ENCODE assay signal across 18 cellular contexts in the genomic region with DNA sequence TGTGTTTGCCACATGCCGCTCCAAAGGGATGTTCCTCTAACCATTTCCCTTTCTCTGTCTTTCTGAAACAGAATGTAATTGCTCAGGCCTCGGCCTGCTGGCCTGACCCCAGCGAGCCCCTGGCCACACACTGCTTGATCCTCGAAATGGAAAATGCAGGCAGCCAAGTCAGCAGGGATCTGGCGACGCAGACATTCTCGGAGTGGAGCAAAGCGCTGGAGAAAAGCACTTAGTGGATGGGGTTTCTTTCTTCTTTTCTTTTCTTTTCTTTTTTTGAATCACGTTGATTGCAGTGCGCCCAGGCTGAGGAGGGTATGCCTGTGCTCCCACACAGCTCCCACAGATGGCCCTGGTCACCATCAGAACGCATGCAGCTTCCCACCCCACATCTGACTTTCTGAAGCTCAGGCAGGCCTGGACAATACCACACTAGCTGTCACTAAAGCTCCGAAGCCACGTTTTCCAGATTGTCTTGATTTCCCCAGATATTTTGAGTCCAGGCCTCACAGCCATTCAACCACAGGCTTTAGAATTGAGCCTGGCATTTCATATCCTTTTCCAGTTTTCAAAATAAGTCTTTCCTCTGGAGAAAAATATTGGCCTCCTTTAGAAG.
DNase-seq lines count a peak whose midpoint lies in the region; ATAC-seq, FAIRE-seq and TF ChIP-seq lines count a peak whose summit lies in the region.
"Had no signal": no experiment of that assay in that cellular context is flagged by ENCODE, and none has a peak within 500 bp of the region (broad histone marks: within the 10 kb centered on the region; RNA-seq: fewer than 3 reads in every experiment).

No MANE protein-coding gene starts in this region.

- peak overlapping the region; percentile 10 to 52 (median 38) for H3K27ac ChIP-seq in upper lobe of left lung
- H3K27ac ChIP-seq: parathyroid adenoma had no signal

- H3K27me3 Mint-ChIP-seq in WTC11 (ENCODE audit: low read depth) (no peaks in the 10 kb centered on the region; the same call in 1 of the 2 replicates), nephron progenitor cell (ENCODE audit: low read depth, poor library complexity) (peaks cover 12% of the 10 kb centered on the region)
- H3K27me3 Mint-ChIP-seq: activated CD8-positive, alpha-beta memory T cell treated with anti-CD3 and anti-CD28 coated beads, Interleukin-2, amount 10 ng/mL, durations not matched to agents 7 days and 5 days had no signal

- no peaks in the 10 kb centered on the region for H3K27me3 ChIP-seq in upper lobe of left lung

- TF ChIP-seq EP300 in upper lobe of left lung (IDR thresholded peaks at IDR 0.05) = no peak

- peaks cover 0 to 17% (median 5%) of the 10 kb centered on the region in 4 donors for H3K4me1 ChIP-seq in upper lobe of left lung
- H3K4me1 ChIP-seq: parathyroid adenoma had no signal

- H3K4me3 ChIP-seq in upper lobe of left lung = no peak overlapping the region

- WGBS in upper lobe of left lung, 2 donors = 65 to 75% methylated on average over 13 of the region's 13 CpGs

- H3K9me3 ChIP-seq in upper lobe of left lung = no peaks in the 10 kb centered on the region

- DNase-seq in WTC11 (ENCODE audit: low spot score) (peak; percentile 26), iPS-NIHi11 (ENCODE audit: low spot score) (peak; percentile 50), nephron progenitor cell (no peak), upper lobe of left lung (no peak), urothelium cell line (ENCODE audit: low spot score) (no peak), NCI-H446 treated with DMSO at 0.1 percent for 48 hours (lab: John Stamatoyannopoulos, UW) (no peak), NCI-H1417 treated with DMSO at 0.1 percent for 48 hours (lab: John Stamatoyannopoulos, UW) (no peak)
- DNase-seq: activated CD8-positive, alpha-beta memory T cell treated with anti-CD3 and anti-CD28 coated beads, Interleukin-2, amount 10 ng/mL, durations not matched to agents 7 days and 5 days; caudate nucleus; effector CD4-positive, alpha-beta T cell; glutamatergic neuron; NCI-H1048; NCI-H526; stimulated activated CD4-positive, alpha-beta T cell treated with anti-CD3 and anti-CD28 coated beads, Interleukin-4, amount 100 ng/mL, for 1 hour; T1000 had no signal

- FAIRE-seq in urothelium cell line (lab: Jason Lieb, UNC) = no peak

- POLR2A ChIA-PET in WTC11 (lab: Charles Lee) = interaction anchor here (0.6 kb wide), 1 partner anchor 137 kb away, joined by 6 read pairs; no protein-coding TSS in a partner anchor

- ATAC-seq in WTC11 (peak; percentile 46), upper lobe of left lung (ENCODE audit: low FRiP score in 2 of 2) (no peak)
- ATAC-seq: activated CD8-positive, alpha-beta memory T cell treated with anti-CD3 and anti-CD28 coated beads, Interleukin-2, amount 10 ng/mL, durations not matched to agents 7 days and 5 days; HCT116 had no signal

- TF ChIP-seq POLR2A in upper lobe of left lung (IDR thresholded peaks at IDR 0.05) = no peak

- peaks cover 23% of the 10 kb centered on the region for H3K4me1 Mint-ChIP-seq in WTC11
- peaks cover 43% of the 10 kb centered on the region for H3K4me1 Mint-ChIP-seq in nephron progenitor cell
- H3K4me1 Mint-ChIP-seq: activated CD8-positive, alpha-beta memory T cell treated with anti-CD3 and anti-CD28 coated beads, Interleukin-2, amount 10 ng/mL, durations not matched to agents 7 days and 5 days; B cell had no signal

- H3K36me3 Mint-ChIP-seq in WTC11 (no peaks in the 10 kb centered on the region), nephron progenitor cell (ENCODE audit: low read depth) (no peaks in the 10 kb centered on the region)
- H3K36me3 Mint-ChIP-seq: activated CD8-positive, alpha-beta memory T cell treated with anti-CD3 and anti-CD28 coated beads, Interleukin-2, amount 10 ng/mL, durations not matched to agents 7 days and 5 days had no signal

- no peaks in the 10 kb centered on the region for H3K36me3 ChIP-seq in upper lobe of left lung

- H3K9me3 Mint-ChIP-seq in WTC11 (peaks cover 5% of the 10 kb centered on the region; the same call in 1 of the 2 replicates), nephron progenitor cell (no peaks in the 10 kb centered on the region)

- TF ChIP-seq CTCF in WTC11 (IDR thresholded peaks at IDR 0.05) (no peak), nephron progenitor cell (IDR thresholded peaks at IDR 0.05) (no peak), upper lobe of left lung (IDR thresholded peaks at IDR 0.05) (no peak)

- CTCF ChIA-PET in WTC11 (lab: Charles Lee) = interaction anchor here (0.9 kb wide), 1 partner anchor 12 kb away, joined by 3 read pairs; no protein-coding TSS in a partner anchor

- H3K27ac Mint-ChIP-seq in WTC11 (no peak overlapping the region), nephron progenitor cell (peak overlapping the region; percentile 43)
- H3K27ac Mint-ChIP-seq: activated CD8-positive, alpha-beta memory T cell treated with anti-CD3 and anti-CD28 coated beads, Interleukin-2, amount 10 ng/mL, durations not matched to agents 7 days and 5 days; B cell had no signal

- H3K4me3 Mint-ChIP-seq in WTC11 = no peak overlapping the region
- H3K4me3 Mint-ChIP-seq in nephron progenitor cell = no peak overlapping the region
- H3K4me3 Mint-ChIP-seq: activated CD8-positive, alpha-beta memory T cell treated with anti-CD3 and anti-CD28 coated beads, Interleukin-2, amount 10 ng/mL, durations not matched to agents 7 days and 5 days; B cell had no signal

TF ChIP-seq in WTC11, 78 proteins besides CTCF, POLR2A, EP300 and RAD21:
- TF ChIP-seq, protein P1, sequence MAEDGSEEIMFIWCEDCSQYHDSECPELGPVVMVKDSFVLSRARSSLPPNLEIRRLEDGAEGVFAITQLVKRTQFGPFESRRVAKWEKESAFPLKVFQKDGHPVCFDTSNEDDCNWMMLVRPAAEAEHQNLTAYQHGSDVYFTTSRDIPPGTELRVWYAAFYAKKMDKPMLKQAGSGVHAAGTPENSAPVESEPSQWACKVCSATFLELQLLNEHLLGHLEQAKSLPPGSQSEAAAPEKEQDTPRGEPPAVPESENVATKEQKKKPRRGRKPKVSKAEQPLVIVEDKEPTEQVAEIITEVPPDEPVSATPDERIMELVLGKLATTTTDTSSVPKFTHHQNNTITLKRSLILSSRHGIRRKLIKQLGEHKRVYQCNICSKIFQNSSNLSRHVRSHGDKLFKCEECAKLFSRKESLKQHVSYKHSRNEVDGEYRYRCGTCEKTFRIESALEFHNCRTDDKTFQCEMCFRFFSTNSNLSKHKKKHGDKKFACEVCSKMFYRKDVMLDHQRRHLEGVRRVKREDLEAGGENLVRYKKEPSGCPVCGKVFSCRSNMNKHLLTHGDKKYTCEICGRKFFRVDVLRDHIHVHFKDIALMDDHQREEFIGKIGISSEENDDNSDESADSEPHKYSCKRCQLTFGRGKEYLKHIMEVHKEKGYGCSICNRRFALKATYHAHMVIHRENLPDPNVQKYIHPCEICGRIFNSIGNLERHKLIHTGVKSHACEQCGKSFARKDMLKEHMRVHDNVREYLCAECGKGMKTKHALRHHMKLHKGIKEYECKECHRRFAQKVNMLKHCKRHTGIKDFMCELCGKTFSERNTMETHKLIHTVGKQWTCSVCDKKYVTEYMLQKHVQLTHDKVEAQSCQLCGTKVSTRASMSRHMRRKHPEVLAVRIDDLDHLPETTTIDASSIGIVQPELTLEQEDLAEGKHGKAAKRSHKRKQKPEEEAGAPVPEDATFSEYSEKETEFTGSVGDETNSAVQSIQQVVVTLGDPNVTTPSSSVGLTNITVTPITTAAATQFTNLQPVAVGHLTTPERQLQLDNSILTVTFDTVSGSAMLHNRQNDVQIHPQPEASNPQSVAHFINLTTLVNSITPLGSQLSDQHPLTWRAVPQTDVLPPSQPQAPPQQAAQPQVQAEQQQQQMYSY (CRISPR knock-in tag; IDR thresholded peaks at IDR 0.05) = peak; percentile 18; the same call in 1 of the 2 replicates
- TF ChIP-seq JUN (CRISPR knock-in tag; IDR thresholded peaks at IDR 0.05) (no peak), CREB1 (CRISPR knock-in tag; IDR thresholded peaks at IDR 0.05) (0 out of 2 replicates have a peak, but pooled peaks have one; percentile 30)
- TF ChIP-seq, protein P2, sequence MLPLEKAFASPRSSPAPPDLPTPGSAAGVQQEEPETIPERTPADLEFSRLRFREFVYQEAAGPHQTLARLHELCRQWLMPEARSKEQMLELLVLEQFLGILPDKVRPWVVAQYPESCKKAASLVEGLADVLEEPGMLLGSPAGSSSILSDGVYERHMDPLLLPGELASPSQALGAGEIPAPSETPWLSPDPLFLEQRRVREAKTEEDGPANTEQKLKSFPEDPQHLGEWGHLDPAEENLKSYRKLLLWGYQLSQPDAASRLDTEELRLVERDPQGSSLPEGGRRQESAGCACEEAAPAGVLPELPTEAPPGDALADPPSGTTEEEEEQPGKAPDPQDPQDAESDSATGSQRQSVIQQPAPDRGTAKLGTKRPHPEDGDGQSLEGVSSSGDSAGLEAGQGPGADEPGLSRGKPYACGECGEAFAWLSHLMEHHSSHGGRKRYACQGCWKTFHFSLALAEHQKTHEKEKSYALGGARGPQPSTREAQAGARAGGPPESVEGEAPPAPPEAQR (CRISPR knock-in tag; IDR thresholded peaks at IDR 0.05) = no peak

Comparison
In these comparisons a context has a peak if more than half of its experiments do, and no peak if none do; other contexts are left out.
1. DNase-seq: peak in WTC11 (single experiment) and iPS-NIHi11 (single experiment); none in nephron progenitor cell (single experiment), upper lobe of left lung (0 of 2), urothelium cell line (single experiment), NCI-H446 treated with DMSO at 0.1 percent for 48 hours (single experiment) and NCI-H1417 treated with DMSO at 0.1 percent for 48 hours (single experiment).